In genomic region chr1:66732407-66733166, GRCh38 we compare ENCODE assay signal across 10 cellular contexts. TPM values are rescaled to one million over a fixed set of nuclear protein-coding genes. Genes with fewer than 3 reads are reported as not detected.
DNase-seq lines count a peak whose midpoint lies in the region; ATAC-seq and TF ChIP-seq lines count a peak whose summit lies in the region.
"Had no signal": no experiment of that assay in that cellular context is flagged by ENCODE, and none has a peak within 500 bp of the region (broad histone marks: within the 10 kb centered on the region; RNA-seq: fewer than 3 reads in every experiment).

No MANE protein-coding gene starts in this region.

- peak overlapping the region; percentile 27 for H3K27ac Mint-ChIP-seq in CD4-positive, alpha-beta T cell

- H3K9me3 Mint-ChIP-seq in CD4-positive, alpha-beta T cell = no peaks in the 10 kb centered on the region

- H3K27me3 Mint-ChIP-seq in CD4-positive, alpha-beta T cell = no peaks in the 10 kb centered on the region

- CTCF ChIA-PET in CD4-positive, alpha-beta T cell (lab: Charles Lee) = no interaction called here

- H3K27me3 ChIP-seq in CD4-positive, alpha-beta T cell (ENCODE audit: control insufficient read depth, insufficient read depth, low read length) = no peaks in the 10 kb centered on the region

- no peaks in the 10 kb centered on the region for H3K36me3 Mint-ChIP-seq in CD4-positive, alpha-beta T cell (ENCODE audit: low read depth)

- H3K9me3 ChIP-seq in CD4-positive, alpha-beta T cell (ENCODE audit: control insufficient read depth, low read length) = no peaks in the 10 kb centered on the region

- POLR2A ChIA-PET in CD4-positive, alpha-beta T cell (lab: Charles Lee) = no interaction called here

- no peak for DNase-seq in CD4-positive, alpha-beta T cell
- peak; percentile 60 for DNase-seq in M059J (ENCODE audit: low read depth)
- peak; percentile 10 to 70 for DNase-seq in dermis microvascular lymphatic vessel endothelial cell (ENCODE audit: low read depth in 2 of 2)
- DNase-seq in stimulated activated CD4-positive, alpha-beta T cell treated with anti-CD3 and anti-CD28 coated beads, Interleukin-1b, Interleukin-23, amount 100 ng/mL, for 48 hours = no peak
- DNase-seq in stimulated activated CD4-positive, alpha-beta T cell treated with anti-CD3 and anti-CD28 coated beads, Interleukin-4, amount 100 ng/mL, for 4 hours = no peak
- no peak for DNase-seq in GM03348 (ENCODE audit: low spot score)
- DNase-seq: NCI-H526; stimulated activated CD4-positive, alpha-beta T cell treated with anti-CD3 and anti-CD28 coated beads, Interleukin-4, amount 100 ng/mL, for 24 hours had no signal

- no peak for ATAC-seq in CD4-positive, alpha-beta T cell (ENCODE audit: poor library complexity)
- ATAC-seq in GM21381 (IDR thresholded peaks at IDR 0.05; ENCODE audit: unreplicated experiment) (peak; percentile 59), HG03439 (IDR thresholded peaks at IDR 0.05; ENCODE audit: unreplicated experiment) (no peak)

- peaks cover 18% of the 10 kb centered on the region for H3K4me1 Mint-ChIP-seq in CD4-positive, alpha-beta T cell (ENCODE audit: low read depth)

- no peak overlapping the region for H3K27ac ChIP-seq in CD4-positive, alpha-beta T cell (ENCODE audit: low read depth, low read length)

- no peak overlapping the region for H3K4me3 Mint-ChIP-seq in CD4-positive, alpha-beta T cell

- no peak for TF ChIP-seq CTCF in CD4-positive, alpha-beta T cell (IDR thresholded peaks at IDR 0.05)

- intact Hi-C loops in CD4-positive, alpha-beta T cell (cut with DNase I, micrococcal nuclease) = no loop called here

RNA-seq across cellular contexts. Expression of gene DYNLT5, which starts 19.7 kb away (rescaled TPM):
- not detected for total RNA-seq in CD4-positive, alpha-beta T cell
- 5.2 and 7.8 TPM in 2 replicates for total RNA-seq in M059J (2014; rRNA removed; shearing (Covaris generic))
- 0.51 and 0.77 TPM in 2 replicates for total RNA-seq in dermis microvascular lymphatic vessel endothelial cell

Comparison
In these comparisons a context has a peak if more than half of its experiments do, and no peak if none do; other contexts are left out.
1. DNase-seq: peak in M059J (single experiment) and dermis microvascular lymphatic vessel endothelial cell (2 of 2); none in CD4-positive, alpha-beta T cell (0 of 10), stimulated activated CD4-positive, alpha-beta T cell treated with anti-CD3 and anti-CD28 coated beads, Interleukin-1b, Interleukin-23, amount 100 ng/mL, for 48 hours (single experiment), stimulated activated CD4-positive, alpha-beta T cell treated with anti-CD3 and anti-CD28 coated beads, Interleukin-4, amount 100 ng/mL, for 4 hours (0 of 2) and GM03348 (single experiment).